Comparison of ENCODE assay signal across 8 cellular contexts in the genomic region with DNA sequence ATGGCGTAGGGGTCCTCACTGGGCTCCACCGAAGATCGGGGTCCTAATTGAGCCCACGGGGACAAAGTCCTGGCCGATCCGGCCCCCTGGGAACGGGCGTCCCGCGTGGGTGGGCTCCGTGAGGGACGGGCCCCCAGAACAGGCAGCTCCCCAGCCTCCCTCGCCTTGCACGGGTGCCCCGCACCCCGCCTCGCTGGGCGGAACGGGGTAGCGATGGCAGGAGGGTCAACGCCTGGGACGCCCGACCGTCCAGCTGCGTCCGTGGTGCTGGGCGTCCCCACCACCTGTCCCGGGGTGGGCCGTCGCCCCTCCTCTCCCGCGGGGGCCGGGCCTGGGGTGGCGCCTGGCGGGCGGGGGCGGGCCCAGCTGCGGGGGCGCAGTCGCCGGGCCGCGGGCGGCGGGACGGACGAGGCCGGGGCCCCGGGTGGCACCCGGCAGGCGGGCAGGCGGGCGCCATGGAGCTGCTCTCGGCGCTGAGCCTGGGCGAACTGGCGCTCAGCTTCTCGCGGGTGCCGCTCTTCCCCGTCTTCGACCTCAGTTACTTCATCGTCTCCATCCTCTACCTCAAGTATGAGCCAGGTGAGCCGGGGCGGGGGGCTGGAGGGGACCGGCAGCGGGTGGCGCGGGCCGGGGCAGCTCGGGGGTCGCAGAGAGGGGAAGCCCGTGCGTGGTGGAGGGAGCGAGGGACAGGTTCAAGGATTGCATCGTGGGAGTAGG. TPM values are rescaled to one million over a fixed set of nuclear protein-coding genes. Genes with fewer than 3 reads are reported as not detected.
DNase-seq lines count a peak whose midpoint lies in the region; ATAC-seq, FAIRE-seq and TF ChIP-seq lines count a peak whose summit lies in the region.

Gene TMEM38A, plus strand, starts transcription at position 377 of the 717 bp plus-strand sequence. Its CDS starts 79 bp downstream, at position 456.

- no peaks in the 10 kb centered on the region for H3K9me3 ChIP-seq in CD4-positive, CD25-positive, alpha-beta regulatory T cell (ENCODE audit: control insufficient read depth in 2 of 2, low read length in 2 of 2)
- no peaks in the 10 kb centered on the region for H3K9me3 ChIP-seq in Panc1 (ENCODE audit: control insufficient read depth, insufficient read depth, low read depth, low read length)
- no peaks in the 10 kb centered on the region for H3K9me3 ChIP-seq in cardiac muscle cell (ENCODE audit: low read depth)

- no peak for TF ChIP-seq CTCF in Panc1 (IDR thresholded peaks at IDR 0.05)
- TF ChIP-seq CTCF in cardiac muscle cell (IDR thresholded peaks at IDR 0.05; ENCODE audit: low read depth, low read length) = no peak
- no peak for TF ChIP-seq CTCF in D721Med (IDR thresholded peaks at IDR 0.05; ENCODE audit: insufficient read depth, missing control alignments)

- peak; percentile 22 to 54 (median 27) for DNase-seq in CD4-positive, CD25-positive, alpha-beta regulatory T cell
- DNase-seq in H4 (ENCODE audit: low spot score) (peak; percentile 33), Panc1 (ENCODE audit: low read depth, low spot score) (no peak), cardiac muscle cell (ENCODE audit: low read depth in 1 of 2, low spot score in 1 of 2) (peak; percentile 9 to 63), posterior cingulate gyrus (peak in 8 of 10 donors; percentile 5 to 87 (median 40)), D721Med (ENCODE audit: insufficient read length, low spot score) (no peak)

- FAIRE-seq in D721Med (lab: Jason Lieb, UNC) = no peak

- peaks cover 11 to 63% (median 35%) of the 10 kb centered on the region in 4 donors for H3K4me1 Mint-ChIP-seq in CD4-positive, CD25-positive, alpha-beta regulatory T cell
- H3K4me1 Mint-ChIP-seq in activated naive CD4-positive, alpha-beta T cell treated with anti-CD3 and anti-CD28 coated beads, Interleukin-2, amount 50 U/mL, for 24 hours = peaks cover 32% of the 10 kb centered on the region

- peaks cover 28% of the 10 kb centered on the region for H3K36me3 ChIP-seq in CD4-positive, CD25-positive, alpha-beta regulatory T cell (ENCODE audit: control insufficient read depth, insufficient read depth, low read length)
- H3K36me3 ChIP-seq in Panc1 (ENCODE audit: control insufficient read depth, insufficient read depth, low read length) (peaks cover 9% of the 10 kb centered on the region), cardiac muscle cell (peaks cover 10% of the 10 kb centered on the region)

- H3K36me3 Mint-ChIP-seq in CD4-positive, CD25-positive, alpha-beta regulatory T cell = peaks cover 14% of the 10 kb centered on the region
- H3K36me3 Mint-ChIP-seq in activated naive CD4-positive, alpha-beta T cell treated with anti-CD3 and anti-CD28 coated beads, Interleukin-2, amount 50 U/mL, for 24 hours = peaks cover 10% of the 10 kb centered on the region

- peak within 1 kb of the TSS; percentile 92 for H3K27ac ChIP-seq in CD4-positive, CD25-positive, alpha-beta regulatory T cell (ENCODE audit: insufficient read depth, low read length, poor library complexity, severe bottlenecking)
- H3K27ac ChIP-seq in Panc1 (ENCODE audit: low read length) (peak within 1 kb of the TSS; percentile 91), cardiac muscle cell (peak within 1 kb of the TSS; percentile 78)

- no peak for ATAC-seq in CD4-positive, CD25-positive, alpha-beta regulatory T cell (ENCODE audit: low read depth in 2 of 2)
- peak; percentile 57 for ATAC-seq in Panc1
- no peak for ATAC-seq in HG02884 (IDR thresholded peaks at IDR 0.05; ENCODE audit: unreplicated experiment)

- peaks cover 42% of the 10 kb centered on the region for H3K4me1 ChIP-seq in CD4-positive, CD25-positive, alpha-beta regulatory T cell (ENCODE audit: control insufficient read depth, insufficient read depth, low read length, poor library complexity, severe bottlenecking)
- no peaks in the 10 kb centered on the region; the same call in 1 of the 2 replicates for H3K4me1 ChIP-seq in Panc1 (ENCODE audit: control insufficient read depth, insufficient read depth, low read length)
- peaks cover 4% of the 10 kb centered on the region for H3K4me1 ChIP-seq in cardiac muscle cell (ENCODE audit: low read depth)

- H3K4me3 ChIP-seq in CD4-positive, CD25-positive, alpha-beta regulatory T cell (ENCODE audit: low read depth, low read length) = peak within 1 kb of the TSS; percentile 80
- H3K4me3 ChIP-seq in Panc1 (ENCODE audit: low read depth in 2 of 2, low read length in 2 of 2) = peak within 1 kb of the TSS; percentile 89 to 92
- H3K4me3 ChIP-seq in cardiac muscle cell = peak within 1 kb of the TSS; percentile 81

- intact Hi-C loops in Panc1 (cut with micrococcal nuclease; ENCODE audit: unreplicated experiment) = no loop called here
- intact Hi-C loops in posterior cingulate gyrus (cut with DNase I) = loop anchor here (1.0 kb wide), 2 partner anchors 33 to 119 kb away; partner anchors contain the start of genes CHERP and MED26

- in situ Hi-C loops in Panc1 (cut with HindIII; ENCODE audit: low pct_unique_long_range_greater_than_20kb, low sequenced_read_pairs) = no loop called here

- peak within 1 kb of the TSS; percentile 96 to 99 (median 99) for H3K4me3 Mint-ChIP-seq in CD4-positive, CD25-positive, alpha-beta regulatory T cell
- peak within 1 kb of the TSS; percentile 97 for H3K4me3 Mint-ChIP-seq in activated naive CD4-positive, alpha-beta T cell treated with anti-CD3 and anti-CD28 coated beads, Interleukin-2, amount 50 U/mL, for 24 hours

- CTCF ChIA-PET in Panc1 (lab: Charles Lee) = interaction anchor here (0.6 kb wide), 2 partner anchors 644 to 649 kb away, joined by 3 read pairs; no protein-coding TSS in a partner anchor

- H3K27me3 Mint-ChIP-seq in CD4-positive, CD25-positive, alpha-beta regulatory T cell = peaks cover 6% of the 10 kb centered on the region
- no peaks in the 10 kb centered on the region for H3K27me3 Mint-ChIP-seq in activated naive CD4-positive, alpha-beta T cell treated with anti-CD3 and anti-CD28 coated beads, Interleukin-2, amount 50 U/mL, for 24 hours

- H3K27me3 ChIP-seq in CD4-positive, CD25-positive, alpha-beta regulatory T cell (ENCODE audit: control insufficient read depth, insufficient read depth, low read length) = no peaks in the 10 kb centered on the region
- no peaks in the 10 kb centered on the region for H3K27me3 ChIP-seq in Panc1 (ENCODE audit: control insufficient read depth, insufficient read depth, low read length)
- H3K27me3 ChIP-seq in cardiac muscle cell = no peaks in the 10 kb centered on the region

- POLR2A ChIA-PET in Panc1 (lab: Charles Lee) = interaction anchor here (0.6 kb wide), 1 partner anchor 145 kb away, joined by 3 read pairs; no protein-coding TSS in a partner anchor

- no peaks in the 10 kb centered on the region for H3K9me3 Mint-ChIP-seq in CD4-positive, CD25-positive, alpha-beta regulatory T cell
- H3K9me3 Mint-ChIP-seq in activated naive CD4-positive, alpha-beta T cell treated with anti-CD3 and anti-CD28 coated beads, Interleukin-2, amount 50 U/mL, for 24 hours = no peaks in the 10 kb centered on the region

- BruUV-seq in Panc1 (replicated peaks; lab: Mats Ljungman, UMichigan) = TSS peak; percentile 57

- peak within 1 kb of the TSS; percentile 85 to 100 (median 97) for H3K27ac Mint-ChIP-seq in CD4-positive, CD25-positive, alpha-beta regulatory T cell
- H3K27ac Mint-ChIP-seq in activated naive CD4-positive, alpha-beta T cell treated with anti-CD3 and anti-CD28 coated beads, Interleukin-2, amount 50 U/mL, for 24 hours = peak within 1 kb of the TSS; percentile 98

RNA-seq across cellular contexts. Expression of gene TMEM38A, which starts in this region (rescaled TPM):
- total RNA-seq in CD4-positive, CD25-positive, alpha-beta regulatory T cell = 1.0 TPM
- polyA plus RNA-seq in CD4-positive, CD25-positive, alpha-beta regulatory T cell = 1 to 10 TPM; 2.7 to 5.7 (median 3.8) TPM
- total RNA-seq in H4 (2014; rRNA removed; shearing (Covaris generic)) = 6.8 and 11.2 TPM in 2 replicates
- total RNA-seq in Panc1 (2021; ENCODE audit: unreplicated experiment) = 8.4 TPM
- 11.7 TPM for polyA plus RNA-seq in Panc1 (2012; ENCODE audit: insufficient read length)
- 27.6 and 28.3 TPM in 2 replicates for total RNA-seq in cardiac muscle cell
- 33.4 and 41.1 TPM in 2 replicates for polyA plus RNA-seq in cardiac muscle cell

Comparison
In these comparisons a context has a peak if more than half of its experiments do, and no peak if none do; other contexts are left out.
1. DNase-seq: peak in CD4-positive, CD25-positive, alpha-beta regulatory T cell (3 of 3), H4 (single experiment), cardiac muscle cell (2 of 2) and posterior cingulate gyrus (8 of 10); none in Panc1 (single experiment) and D721Med (single experiment).
2. Peak in every context shown above with its lines, with median percentiles within 50 percentile points of each other: H3K27ac ChIP-seq and H3K4me3 ChIP-seq.